Comparison of ENCODE assay signal across 9 cellular contexts in genomic region chr17:80221401-80221800, GRCh38. TPM values are rescaled to one million over a fixed set of nuclear protein-coding genes. Genes with fewer than 3 reads are reported as not detected.
DNase-seq lines count a peak whose midpoint lies in the region; ATAC-seq and TF ChIP-seq lines count a peak whose summit lies in the region.
"Had no signal": no experiment of that assay in that cellular context is flagged by ENCODE, and none has a peak within 500 bp of the region (broad histone marks: within the 10 kb centered on the region; RNA-seq: fewer than 3 reads in every experiment).

No MANE protein-coding gene starts in this region.

- H2AK5ac ChIP-seq in H9 (ENCODE audit: insufficient read length, low read length): no peak overlapping the region

- no peak overlapping the region for H3K14ac ChIP-seq in H9 (ENCODE audit: insufficient read depth, low read length)

- H3K4ac ChIP-seq in H9 (ENCODE audit: low read depth, low read length): no peak overlapping the region

- H2BK15ac ChIP-seq in H9 (ENCODE audit: low read depth, low read length): no peak overlapping the region

- H2BK120ac ChIP-seq in H9 (ENCODE audit: low read depth, low read length, poor library complexity, severe bottlenecking): no peak overlapping the region

- H2BK5ac ChIP-seq in H9 (ENCODE audit: insufficient read length, low read length): no peak overlapping the region

- no peak for TF ChIP-seq CTCF in H9 (conservative IDR thresholded peaks at IDR 0.05)
- no peak for TF ChIP-seq CTCF in spleen (IDR thresholded peaks at IDR 0.05 in 8 of 11, conservative IDR thresholded peaks at IDR 0.05 in 3 of 11)

- no peak overlapping the region for H4K8ac ChIP-seq in H9 (replicated peaks; ENCODE audit: insufficient read length, low read depth, low read length)

- H3K36me3 ChIP-seq in iPS-20b (ENCODE audit: insufficient read depth, low read depth, low read length): peaks cover 7% of the 10 kb centered on the region; the same call in 1 of the 2 replicates
- H3K36me3 ChIP-seq in spleen: peaks cover 0 to 48% (median 9%) of the 10 kb centered on the region in 6 donors

- H2BK12ac ChIP-seq in H9 (ENCODE audit: insufficient read length, low read depth, low read length): no peak overlapping the region

- H3K9me3 ChIP-seq in H9 (ENCODE audit: control insufficient read depth, low read depth, low read length): no peaks in the 10 kb centered on the region
- H3K9me3 ChIP-seq in iPS-20b (ENCODE audit: insufficient read depth, low read depth, low read length): no peaks in the 10 kb centered on the region
- no peaks in the 10 kb centered on the region for H3K9me3 ChIP-seq in spleen

- H3K4me1 ChIP-seq in H9 (ENCODE audit: insufficient read depth, low read length): no peaks in the 10 kb centered on the region
- H3K4me1 ChIP-seq in iPS-20b (ENCODE audit: insufficient read depth, low read length): peaks cover 7% of the 10 kb centered on the region
- peaks cover 12 to 69% (median 37%) of the 10 kb centered on the region in 6 donors for H3K4me1 ChIP-seq in spleen

- peak overlapping the region; percentile 93; the same call in 1 of the 2 replicates for H3K4me3 ChIP-seq in iPS-20b (ENCODE audit: low read length)
- peak overlapping the region in 6 of 8 donors; percentile 69 to 98 (median 88) for H3K4me3 ChIP-seq in spleen

- peaks cover 5% of the 10 kb centered on the region for H3K23me2 ChIP-seq in H9 (ENCODE audit: insufficient read length, low read depth, low read length, poor library complexity, severe bottlenecking)

- peaks cover 29 to 34% of the 10 kb centered on the region in 2 experiments for H3K4me1 Mint-ChIP-seq in H9

- H3K36me3 Mint-ChIP-seq in H9 (ENCODE audit: insufficient read depth in 1 of 3, low read depth in 3 of 3): peaks cover 6 to 26% (median 21%) of the 10 kb centered on the region in 3 experiments; a peak in 5 of 7 replicates
- peaks cover 6% of the 10 kb centered on the region in 2 donors for H3K36me3 Mint-ChIP-seq in activated naive CD4-positive, alpha-beta T cell treated with anti-CD3 and anti-CD28 coated beads, Interleukin-2, amount 50 U/mL, for 72 hours

- H2AFZ ChIP-seq in H9 (ENCODE audit: low read length): no peak overlapping the region

- no peaks in the 10 kb centered on the region for H3K79me2 ChIP-seq in H9 (ENCODE audit: insufficient read depth, low read length)

- H3K23ac ChIP-seq in H9 (ENCODE audit: insufficient read length, low read depth, low read length): no peak overlapping the region

- no peaks in the 10 kb centered on the region for H3K27me3 ChIP-seq in H9 (ENCODE audit: insufficient read depth, low read length)
- no peaks in the 10 kb centered on the region; the same call in 1 of the 2 replicates for H3K27me3 ChIP-seq in iPS-20b (ENCODE audit: insufficient read depth, low read length)
- H3K27me3 ChIP-seq in spleen (replicated peaks in 1 of 7): peaks cover 0 to 16% (median 0%) of the 10 kb centered on the region in 7 donors

- no peak overlapping the region for H3K56ac ChIP-seq in H9 (ENCODE audit: insufficient read length, low read depth, low read length)

- H4K91ac ChIP-seq in H9 (ENCODE audit: insufficient read length, low read depth, low read length): no peak overlapping the region

- peak; percentile 31 for DNase-seq in H9
- DNase-seq in activated naive CD4-positive, alpha-beta T cell treated with anti-CD3 and anti-CD28 coated beads, Interleukin-2, amount 50 U/mL, for 72 hours (ENCODE audit: low spot score in 2 of 2): no peak
- peak; percentile 74 for DNase-seq in spleen
- no peak for DNase-seq in D341Med (ENCODE audit: low spot score)
- DNase-seq in NCI-H2227 treated with DMSO at 0.1 percent for 48 hours (lab: John Stamatoyannopoulos, UW): no peak
- no peak for DNase-seq in SHP77 treated with DMSO at 0.1 percent for 48 hours (lab: John Stamatoyannopoulos, UW)
- DNase-seq in NK-92 (lab: John Stamatoyannopoulos, UW; ENCODE audit: unreplicated experiment): no peak
- DNase-seq: NCI-H2107 had no signal

- H2BK20ac ChIP-seq in H9 (ENCODE audit: low read depth, low read length, poor library complexity, severe bottlenecking): no peak overlapping the region

- no peak overlapping the region for H3K27ac Mint-ChIP-seq in H9
- H3K27ac Mint-ChIP-seq in activated naive CD4-positive, alpha-beta T cell treated with anti-CD3 and anti-CD28 coated beads, Interleukin-2, amount 50 U/mL, for 72 hours: peak overlapping the region; percentile 12 to 57

- H4K5ac ChIP-seq in H9 (ENCODE audit: insufficient read length, low read depth, low read length): no peak overlapping the region

- no peak for ATAC-seq in activated naive CD4-positive, alpha-beta T cell treated with anti-CD3 and anti-CD28 coated beads, Interleukin-2, amount 50 U/mL, for 72 hours

- no peak for TF ChIP-seq POLR2A in spleen (IDR thresholded peaks at IDR 0.05)

- H3K27me3 Mint-ChIP-seq in H9 (ENCODE audit: low read depth): no peaks in the 10 kb centered on the region; the same call in 1 of the 2 replicates

- intact Hi-C loops in spleen (cut with DNase I; ENCODE audit: low total_unique reads): no loop called here

- H3T11ph ChIP-seq in H9 (ENCODE audit: low read length): no peak overlapping the region

- no peak overlapping the region for H3K9ac ChIP-seq in H9 (ENCODE audit: extremely low read depth, insufficient read length, low read length)
- H3K9ac ChIP-seq in iPS-20b (ENCODE audit: low read depth, low read length): peak overlapping the region; percentile 59; the same call in 1 of the 2 replicates

- peak overlapping the region; percentile 85 to 91 for H3K4me3 Mint-ChIP-seq in H9

- WGBS in H9 (ENCODE audit: extremely low coverage, insufficient read length, low lambda C conversion rate): no CpG with 5 or more reads among the region's 20 CpGs
- WGBS in spleen, 5 donors: 79 to 87% (median 85%) methylated on average over 16 to 20 of the region's 20 CpGs

- peak overlapping the region; percentile 50 for H3K4me2 ChIP-seq in H9 (ENCODE audit: insufficient read depth, insufficient read length, low read length)

- no peak overlapping the region for H3K18ac ChIP-seq in H9 (ENCODE audit: insufficient read length, low read depth, low read length)

- H3K27ac ChIP-seq in H9 (ENCODE audit: insufficient read length, low read depth, low read length) (no peak overlapping the region), iPS-20b (ENCODE audit: low read length) (no peak overlapping the region), spleen (peak overlapping the region in 1 of 8 donors; percentile 97)

- no peaks in the 10 kb centered on the region for H3K79me1 ChIP-seq in H9 (ENCODE audit: insufficient read depth, low read depth, low read length, poor library complexity, severe bottlenecking)

- no peaks in the 10 kb centered on the region for H3K9me3 Mint-ChIP-seq in H9
- H3K9me3 Mint-ChIP-seq in activated naive CD4-positive, alpha-beta T cell treated with anti-CD3 and anti-CD28 coated beads, Interleukin-2, amount 50 U/mL, for 72 hours: no peaks in the 10 kb centered on the region

- H4K20me1 ChIP-seq in H9 (ENCODE audit: control insufficient read depth, insufficient read depth, insufficient read length): no peaks in the 10 kb centered on the region

RNA-seq across cellular contexts. Expression of gene SLC26A11, which starts 1.2 kb away (rescaled TPM):
- total RNA-seq in H9 (2021) (24.0 and 26.5 TPM in 2 replicates), spleen (10 to 100 TPM; 22.8 to 39.7 (median 33.9) TPM)
- 10 to 100 TPM in 1 of 2 donors, 1 to 10 TPM in 1; 7.5 to 13.1 TPM for total RNA-seq in activated naive CD4-positive, alpha-beta T cell treated with anti-CD3 and anti-CD28 coated beads, Interleukin-2, amount 50 U/mL, for 72 hours
- 10 to 100 TPM in 1 of 3 donors, 1 to 10 TPM in 2; 6.8 to 22.4 (median 8.2) TPM for polyA plus RNA-seq in spleen

RNA-seq across cellular contexts. Expression of gene SGSH, which starts 1.3 kb away (rescaled TPM):
- total RNA-seq in H9 (2021) (19.8 and 21.6 TPM in 2 replicates), spleen (100 to 1,000 TPM in 3 of 7 donors, 10 to 100 TPM in 4; 85.9 to 137 (median 95.1) TPM)
- 10 to 100 TPM; 34.8 to 39.0 TPM for total RNA-seq in activated naive CD4-positive, alpha-beta T cell treated with anti-CD3 and anti-CD28 coated beads, Interleukin-2, amount 50 U/mL, for 72 hours
- polyA plus RNA-seq in spleen: 10 to 100 TPM; 23.6 to 63.4 (median 51.9) TPM

RNA-seq across cellular contexts. Expression of gene RNF213, which starts 39.3 kb away (rescaled TPM):
- total RNA-seq in H9 (2021) (32.5 and 34.3 TPM in 2 replicates), spleen (100 to 1,000 TPM; 303 to 481 (median 353) TPM)
- total RNA-seq in activated naive CD4-positive, alpha-beta T cell treated with anti-CD3 and anti-CD28 coated beads, Interleukin-2, amount 50 U/mL, for 72 hours: 100 to 1,000 TPM; 415 to 602 TPM
- polyA plus RNA-seq in spleen: 10 to 100 TPM; 36.7 to 78.7 (median 57.0) TPM

RNA-seq across cellular contexts. Expression of gene CARD14, which starts 51.6 kb away (rescaled TPM):
- total RNA-seq in H9 (2021) (0.24 and 0.35 TPM in 2 replicates), spleen (1 to 10 TPM in 6 of 7 donors, under 1 TPM in 1; 0.68 to 4.8 (median 1.3) TPM)
- under 1 TPM in 1 of 2 donors, not detected in 1; 0.19 TPM for total RNA-seq in activated naive CD4-positive, alpha-beta T cell treated with anti-CD3 and anti-CD28 coated beads, Interleukin-2, amount 50 U/mL, for 72 hours
- 1 to 10 TPM in 2 of 3 donors, under 1 TPM in 1; 0.63 to 2.4 (median 1.4) TPM for polyA plus RNA-seq in spleen

Comparison
In these comparisons a context has a peak if more than half of its experiments do, and no peak if none do; other contexts are left out.
1. DNase-seq: peak in H9 (single experiment) and spleen (single experiment); none in activated naive CD4-positive, alpha-beta T cell treated with anti-CD3 and anti-CD28 coated beads, Interleukin-2, amount 50 U/mL, for 72 hours (0 of 2), D341Med (single experiment), NCI-H2227 treated with DMSO at 0.1 percent for 48 hours (single experiment), SHP77 treated with DMSO at 0.1 percent for 48 hours (single experiment) and NK-92 (single experiment).
2. H3K27ac Mint-ChIP-seq: peak in activated naive CD4-positive, alpha-beta T cell treated with anti-CD3 and anti-CD28 coated beads, Interleukin-2, amount 50 U/mL, for 72 hours (2 of 2); none in H9 (0 of 3).